Comparison of ENCODE assay signal across 24 cellular contexts in the genomic region with DNA sequence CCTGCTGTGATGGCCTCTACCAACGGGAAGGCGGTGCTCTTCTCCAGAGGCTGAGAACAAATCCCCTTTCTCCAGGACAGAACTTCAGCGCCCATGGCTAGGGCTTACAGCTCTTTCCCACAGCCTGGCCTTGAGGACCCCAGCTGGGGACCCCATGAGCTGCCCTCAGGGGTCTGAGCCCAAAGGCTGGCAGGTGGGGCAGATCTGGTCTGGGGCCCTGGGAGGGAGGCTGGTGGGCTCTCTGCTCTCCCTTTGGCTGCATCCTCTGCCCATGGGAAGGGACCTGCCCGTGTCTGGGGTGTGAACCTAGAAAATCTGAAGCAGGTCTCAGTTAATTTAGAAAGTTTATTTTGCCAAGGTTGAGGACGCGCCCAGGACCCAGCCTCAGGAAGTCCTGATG.
"Had no signal": no experiment of that assay in that cellular context is flagged by ENCODE, and none has a peak within 500 bp of the region (broad histone marks: within the 10 kb centered on the region; RNA-seq: fewer than 3 reads in every experiment).

No MANE protein-coding gene starts in this region.

- ATAC-seq: foreskin keratinocyte, gastroesophageal sphincter, heart left ventricle, left cardiac atrium, left lung, mucosa of descending colon, sciatic nerve had no signal

- H3K36me3 ChIP-seq: esophagus muscularis mucosa, gastroesophageal sphincter, heart left ventricle, left lung, ovary, stomach, thyroid gland had no signal

- H3K9me3 ChIP-seq: esophagus muscularis mucosa, gastroesophageal sphincter, heart left ventricle, left lung, mucosa of descending colon, ovary, stomach, thyroid gland had no signal

- H3K27ac ChIP-seq: coronary artery, esophagus muscularis mucosa, foreskin keratinocyte, gastroesophageal sphincter, heart left ventricle, hepatocyte, left lung, ovary, stomach, thyroid gland had no signal

- H3K4me3 ChIP-seq: coronary artery, esophagus muscularis mucosa, gastroesophageal sphincter, heart left ventricle, hepatocyte, left lung, lung, mucosa of descending colon, ovary, smooth muscle cell, stomach, thyroid gland had no signal

- H3K4me1 ChIP-seq: esophagus muscularis mucosa, foreskin keratinocyte, gastroesophageal sphincter, heart left ventricle, left lung, stomach, thyroid gland had no signal

- H3K27me3 ChIP-seq: foreskin keratinocyte, gastroesophageal sphincter, hepatocyte, ovary, thyroid gland had no signal

- DNase-seq: dermis blood vessel endothelial cell; effector memory CD4-positive, alpha-beta T cell; foreskin keratinocyte; left cardiac atrium; naive B cell; retina; stimulated activated CD4-positive, alpha-beta T cell treated with anti-CD3 and anti-CD28 coated beads, Interleukin-2, amount 100 ng/mL, for 24 hours; stimulated activated CD4-positive, alpha-beta T cell treated with anti-CD3 and anti-CD28 coated beads, Interleukin-4, amount 100 ng/mL, for 24 hours; stimulated activated naive CD4-positive, alpha-beta T cell treated with Interleukin-2 at 50 U/mL for 16 hours; stomach; thyroid gland; trophoblast cell had no signal

- FAIRE-seq: endothelial cell of umbilical vein had no signal
